ENCODE assay signal across 9 cellular contexts in genomic region chr9:127204771-127205470, GRCh38. TPM values are rescaled to one million over a fixed set of nuclear protein-coding genes. Genes with fewer than 3 reads are reported as not detected.
DNase-seq lines count a peak whose midpoint lies in the region; ATAC-seq and TF ChIP-seq lines count a peak whose summit lies in the region.
"Had no signal": no experiment of that assay in that cellular context is flagged by ENCODE, and none has a peak within 500 bp of the region (broad histone marks: within the 10 kb centered on the region; RNA-seq: fewer than 3 reads in every experiment).

No MANE protein-coding gene starts in this region.

- no peak overlapping the region for H3K4me3 ChIP-seq in GM23248
- no peak overlapping the region for H3K4me3 ChIP-seq in prostate gland
- no peak overlapping the region for H3K4me3 ChIP-seq in body of pancreas

- H3F3A ChIP-seq in GM23248 (ENCODE audit: insufficient read depth): no peaks in the 10 kb centered on the region

- H3K27ac Mint-ChIP-seq in chondrocyte (ENCODE audit: unreplicated experiment): no peak overlapping the region

- no peaks in the 10 kb centered on the region for H3K4me1 ChIP-seq in GM23248 (ENCODE audit: insufficient read depth)
- no peaks in the 10 kb centered on the region for H3K4me1 ChIP-seq in prostate gland (replicated peaks)
- no peaks in the 10 kb centered on the region for H3K4me1 ChIP-seq in body of pancreas

- H3K27me3 Mint-ChIP-seq in chondrocyte (ENCODE audit: low read depth): peaks cover 3% of the 10 kb centered on the region

- H3K9me3 ChIP-seq in GM23248 (ENCODE audit: low read depth) (no peaks in the 10 kb centered on the region), prostate gland (no peaks in the 10 kb centered on the region), body of pancreas (no peaks in the 10 kb centered on the region)

- no peaks in the 10 kb centered on the region for H3K79me2 ChIP-seq in GM23248 (ENCODE audit: insufficient read depth)

- no peaks in the 10 kb centered on the region for H4K20me1 ChIP-seq in GM23248 (ENCODE audit: insufficient read depth)

- H2AFZ ChIP-seq in GM23248: no peak overlapping the region

- peaks cover 4% of the 10 kb centered on the region for H3K4me1 Mint-ChIP-seq in chondrocyte (ENCODE audit: low read depth)

- no peaks in the 10 kb centered on the region for H3K9me2 ChIP-seq in GM23248 (ENCODE audit: insufficient read depth)

- peak; percentile 77 for TF ChIP-seq CTCF in chondrocyte (IDR thresholded peaks at IDR 0.05)
- TF ChIP-seq CTCF in prostate gland (IDR thresholded peaks at IDR 0.05): peak in 3 of 4 experiments; percentile 11 to 33 (median 12)
- no peak for TF ChIP-seq CTCF in body of pancreas (IDR thresholded peaks at IDR 0.05)

- in situ Hi-C loops in GM23248 (cut with MboI): loop anchor here (5.0 kb wide), 1 partner anchor 263 kb away; no protein-coding TSS in a partner anchor

- H3K27ac ChIP-seq in GM23248: no peak overlapping the region
- H3K27ac ChIP-seq in prostate gland: no peak overlapping the region
- H3K27ac ChIP-seq in body of pancreas: no peak overlapping the region

- TF ChIP-seq POLR2A in prostate gland (IDR thresholded peaks at IDR 0.05) (no peak), body of pancreas (IDR thresholded peaks at IDR 0.05) (no peak)

- H3K9me3 Mint-ChIP-seq in chondrocyte (ENCODE audit: low read depth): no peaks in the 10 kb centered on the region

- no peak overlapping the region for H3K9ac ChIP-seq in GM23248

- no peak overlapping the region for H3K4me2 ChIP-seq in GM23248 (ENCODE audit: unreplicated experiment)

- whole genome bisulfite sequencing in GM23248 (ENCODE audit: low coverage in 1 of 2, low lambda C conversion rate in 2 of 2, missing lambda C conversion rate in 2 of 2), 2 experiments: 44% methylated on average over 7 of the region's 7 CpGs
- 58% methylated on average over 7 of the region's 7 CpGs for whole genome bisulfite sequencing in prostate gland
- 72 to 81% methylated on average over 3 to 7 of the region's 7 CpGs for WGBS in body of pancreas, 2 donors

- H3K27me3 ChIP-seq in GM23248 (replicated peaks; ENCODE audit: insufficient read depth) (peaks cover 3% of the 10 kb centered on the region; the same call in 1 of the 2 replicates), prostate gland (replicated peaks; ENCODE audit: insufficient read depth) (no peaks in the 10 kb centered on the region), body of pancreas (no peaks in the 10 kb centered on the region)

- ATAC-seq in HG03095 (IDR thresholded peaks at IDR 0.05; ENCODE audit: unreplicated experiment) (no peak), HG03175 (IDR thresholded peaks at IDR 0.05; ENCODE audit: unreplicated experiment) (no peak), body of pancreas (no peak)

- peaks cover 1% of the 10 kb centered on the region for H3K36me3 Mint-ChIP-seq in chondrocyte (ENCODE audit: low read depth)

- intact Hi-C loops in prostate gland (cut with DNase I) (no loop called here), body of pancreas (cut with DNase I) (loop anchor here (5.0 kb wide), 1 partner anchor 147 kb away; no protein-coding TSS in a partner anchor)

- no peak overlapping the region for H3K4me3 Mint-ChIP-seq in chondrocyte (ENCODE audit: unreplicated experiment)

- H3K36me3 ChIP-seq in GM23248 (ENCODE audit: low read depth): no peaks in the 10 kb centered on the region
- no peaks in the 10 kb centered on the region for H3K36me3 ChIP-seq in prostate gland
- H3K36me3 ChIP-seq in body of pancreas (replicated peaks in 1 of 2; ENCODE audit: insufficient read depth in 1 of 2, low read depth in 2 of 2): no peaks in the 10 kb centered on the region

- DNase-seq in GM23248: peak; percentile 76
- DNase-seq in NCI-H2196 (lab: John Stamatoyannopoulos, UW; ENCODE audit: unreplicated experiment): peak; percentile 66
- DNase-seq in chondrocyte (ENCODE audit: low spot score): peak; percentile 83
- DNase-seq in prostate gland (ENCODE audit: low spot score): no peak
- no peak for DNase-seq in body of pancreas
- DNase-seq in activated T-cell treated with anti-CD3 and anti-CD28 coated beads, Interleukin-2, amount 50 U/mL, for 48 hours: no peak
- DNase-seq: activated CD4-positive, alpha-beta T cell treated with anti-CD3 and anti-CD28 coated beads, Interleukin-2, amount 50 U/mL, for 4 hours had no signal

RNA-seq across cellular contexts. Expression of gene GARNL3, which starts 59.7 kb away (rescaled TPM):
- total RNA-seq in GM23248 (2014; rRNA removed; shearing (Covaris generic)): 0.13 and 0.43 TPM in 2 replicates
- polyA plus RNA-seq in GM23248 (2016; fragmentation: Nextera tagmentation; extraction: Ambion mirVana): 0.22 and 1.3 TPM in 2 replicates
- total RNA-seq in chondrocyte (8.9 to 10.0 TPM (median 8.9 TPM) in 3 replicates), prostate gland (10 to 100 TPM; 34.2 to 34.4 TPM), body of pancreas (10 to 100 TPM in 1 of 2 donors, 1 to 10 TPM in 1; 5.9 to 23.6 TPM)

Comparison
In these comparisons a context has a peak if more than half of its experiments do, and no peak if none do; other contexts are left out.
1. DNase-seq: peak in GM23248 (single experiment), NCI-H2196 (single experiment) and chondrocyte (single experiment); none in prostate gland (single experiment), body of pancreas (0 of 4) and activated T-cell treated with anti-CD3 and anti-CD28 coated beads, Interleukin-2, amount 50 U/mL, for 48 hours (0 of 2).
2. CTCF ChIP-seq: peak in chondrocyte (single experiment) and prostate gland (3 of 4); none in body of pancreas (0 of 7).